Comparison of ENCODE assay signal across 1 cellular context in genomic region chr2:208142925-208143799, GRCh38.
TF ChIP-seq lines count a peak whose summit lies in the region.

No MANE protein-coding gene starts in this region.

TF ChIP-seq in SK-N-SH, 30 proteins besides CTCF, POLR2A, EP300 and RAD21:
- no peak for TF ChIP-seq ZBTB33 (IDR thresholded peaks at IDR 0.05; ENCODE audit: borderline replicate concordance, low read depth)
- no peak for TF ChIP-seq TAF1 (IDR thresholded peaks at IDR 0.05; ENCODE audit: borderline replicate concordance, low read depth, low read length)
- no peak for TF ChIP-seq CHD2 (IDR thresholded peaks at IDR 0.05; ENCODE audit: low read length, partially characterized antibody)
- TF ChIP-seq RCOR1 (IDR thresholded peaks at IDR 0.05; ENCODE audit: low read length): no peak
- no peak for TF ChIP-seq PBX3 (IDR thresholded peaks at IDR 0.05)
- no peak for TF ChIP-seq FOXM1 (IDR thresholded peaks at IDR 0.05; ENCODE audit: low read depth)
- TF ChIP-seq SMC3 (IDR thresholded peaks at IDR 0.05; ENCODE audit: low read depth, low read length): no peak
- TF ChIP-seq REST (IDR thresholded peaks at IDR 0.05; ENCODE audit: low read depth, low read length): no peak
- TF ChIP-seq RFX5 (IDR thresholded peaks at IDR 0.05; ENCODE audit: low read length): no peak
- TF ChIP-seq FOXJ3 (CRISPR knock-in tag; IDR thresholded peaks at IDR 0.05): no peak
TF ChIP-seq in SK-N-SH: peak in this region for 0.
